ENCODE assay signal across 8 cellular contexts in the genomic region with DNA sequence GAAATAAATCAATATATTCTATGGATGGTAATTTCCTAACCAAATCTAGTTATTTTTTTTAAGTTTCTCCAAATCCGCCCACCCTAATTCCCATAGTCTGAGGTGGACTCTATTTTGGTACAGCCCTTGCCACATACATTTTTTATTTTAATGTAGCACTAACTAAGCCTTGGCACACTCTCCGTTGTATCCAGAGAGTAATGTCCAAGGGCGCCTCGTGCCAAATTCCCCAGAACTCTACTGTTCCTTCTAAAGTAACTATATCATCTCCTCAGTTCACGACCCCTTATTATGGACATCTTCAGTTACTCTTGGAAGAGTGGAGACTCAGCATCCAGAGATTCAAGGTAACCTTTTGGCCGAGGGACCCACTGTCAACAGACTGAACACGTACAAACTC. TPM values are rescaled to one million over a fixed set of nuclear protein-coding genes. Genes with fewer than 3 reads are reported as not detected.
DNase-seq lines count a peak whose midpoint lies in the region; ATAC-seq and TF ChIP-seq lines count a peak whose summit lies in the region.
"Had no signal": no experiment of that assay in that cellular context is flagged by ENCODE, and none has a peak within 500 bp of the region (broad histone marks: within the 10 kb centered on the region; RNA-seq: fewer than 3 reads in every experiment).

No MANE protein-coding gene starts in this region.

- H3K9ac ChIP-seq in colonic mucosa (ENCODE audit: low read depth in 2 of 2, low read length in 2 of 2): peak overlapping the region in 1 of 2 donors; percentile 0

- H3K4me3 Mint-ChIP-seq in HFFc6: peak overlapping the region; percentile 96
- no peak overlapping the region for H3K4me3 Mint-ChIP-seq in activated T-helper 1 cell treated with anti-CD3 and anti-CD28 coated beads, Interleukin-12 subunit alpha, Interleukin-12 subunit beta, Interleukin-2, Interleukin-4 antibody, amounts not matched to agents 30 ng/mL and 10 ng/mL and 1 ng/mL, durations not matched to agents 14 hours and 24 hours and 36 hours
- H3K4me3 Mint-ChIP-seq: activated CD8-positive, alpha-beta T cell treated with anti-CD3 and anti-CD28 coated beads, Interleukin-2, amount 10 ng/mL, durations not matched to agents 7 days and 5 days had no signal

- peaks cover 21% of the 10 kb centered on the region for H3K36me3 Mint-ChIP-seq in HFFc6 (ENCODE audit: low read depth)
- H3K36me3 Mint-ChIP-seq in activated T-helper 1 cell treated with anti-CD3 and anti-CD28 coated beads, Interleukin-12 subunit alpha, Interleukin-12 subunit beta, Interleukin-2, Interleukin-4 antibody, amounts not matched to agents 30 ng/mL and 10 ng/mL and 1 ng/mL, durations not matched to agents 14 hours and 24 hours and 36 hours (ENCODE audit: low read depth): no peaks in the 10 kb centered on the region

- H3K4me1 Mint-ChIP-seq in HFFc6 (ENCODE audit: low read depth): peaks cover 72% of the 10 kb centered on the region
- no peaks in the 10 kb centered on the region for H3K4me1 Mint-ChIP-seq in activated T-helper 1 cell treated with anti-CD3 and anti-CD28 coated beads, Interleukin-12 subunit alpha, Interleukin-12 subunit beta, Interleukin-2, Interleukin-4 antibody, amounts not matched to agents 30 ng/mL and 10 ng/mL and 1 ng/mL, durations not matched to agents 14 hours and 24 hours and 36 hours (ENCODE audit: low read depth)

- WGBS in mesodermal cell (ENCODE audit: insufficient coverage in 2 of 2), 2 experiments: 70 to 71% methylated on average over 1 to 3 of the region's 7 CpGs

- TF ChIP-seq CTCF in HFFc6 (IDR thresholded peaks at IDR 0.05): no peak
- TF ChIP-seq CTCF in colonic mucosa (IDR thresholded peaks at IDR 0.05): no peak
- no peak for TF ChIP-seq CTCF in tibial artery (IDR thresholded peaks at IDR 0.05)

- H3K27ac Mint-ChIP-seq in HFFc6: peak overlapping the region; percentile 93
- H3K27ac Mint-ChIP-seq in activated T-helper 1 cell treated with anti-CD3 and anti-CD28 coated beads, Interleukin-12 subunit alpha, Interleukin-12 subunit beta, Interleukin-2, Interleukin-4 antibody, amounts not matched to agents 30 ng/mL and 10 ng/mL and 1 ng/mL, durations not matched to agents 14 hours and 24 hours and 36 hours: no peak overlapping the region
- H3K27ac Mint-ChIP-seq: activated CD8-positive, alpha-beta T cell treated with anti-CD3 and anti-CD28 coated beads, Interleukin-2, amount 10 ng/mL, durations not matched to agents 7 days and 5 days had no signal

- intact Hi-C loops in colonic mucosa (cut with DNase I): no loop called here
- intact Hi-C loops in tibial artery (cut with DNase I; ENCODE audit: low total_unique reads): no loop called here
- intact Hi-C loops in activated T-helper 1 cell treated with anti-CD3 and anti-CD28 coated beads, Interleukin-12 subunit alpha, Interleukin-12 subunit beta, Interleukin-2, Interleukin-4 antibody, amounts not matched to agents 30 ng/mL and 10 ng/mL and 1 ng/mL, durations not matched to agents 14 hours and 24 hours and 36 hours (cut with micrococcal nuclease): loop anchor here (5.0 kb wide), 1 partner anchor 217 kb away; no protein-coding TSS in a partner anchor

- peaks cover 4% of the 10 kb centered on the region; the same call in 1 of the 2 replicates for H3K27me3 Mint-ChIP-seq in HFFc6 (ENCODE audit: insufficient read depth)
- peaks cover 34% of the 10 kb centered on the region for H3K27me3 Mint-ChIP-seq in activated T-helper 1 cell treated with anti-CD3 and anti-CD28 coated beads, Interleukin-12 subunit alpha, Interleukin-12 subunit beta, Interleukin-2, Interleukin-4 antibody, amounts not matched to agents 30 ng/mL and 10 ng/mL and 1 ng/mL, durations not matched to agents 14 hours and 24 hours and 36 hours (ENCODE audit: insufficient read depth)

- H3K27ac ChIP-seq in colonic mucosa (peak overlapping the region; percentile 63), mesodermal cell (ENCODE audit: low read depth, low read length, severe bottlenecking) (no peak overlapping the region), tibial artery (peak overlapping the region; percentile 88 to 96)

- H3K4me3 ChIP-seq in colonic mucosa (peak overlapping the region; percentile 46), mesodermal cell (ENCODE audit: extremely low read depth, insufficient read depth, low read length, poor library complexity, severe bottlenecking) (peak overlapping the region; percentile 59), tibial artery (peak overlapping the region; percentile 69 to 95)

- peaks cover 4% of the 10 kb centered on the region for H3K4me1 ChIP-seq in colonic mucosa
- peaks cover 22% of the 10 kb centered on the region for H3K4me1 ChIP-seq in mesodermal cell (ENCODE audit: control insufficient read depth, insufficient read depth, low read length, poor library complexity, severe bottlenecking)
- peaks cover 0 to 47% (median 14%) of the 10 kb centered on the region in 4 donors for H3K4me1 ChIP-seq in tibial artery

- peaks cover 10% of the 10 kb centered on the region for H3K27me3 ChIP-seq in colonic mucosa
- no peaks in the 10 kb centered on the region for H3K27me3 ChIP-seq in tibial artery

- H3K9me3 Mint-ChIP-seq in HFFc6: no peaks in the 10 kb centered on the region
- H3K9me3 Mint-ChIP-seq in activated T-helper 1 cell treated with anti-CD3 and anti-CD28 coated beads, Interleukin-12 subunit alpha, Interleukin-12 subunit beta, Interleukin-2, Interleukin-4 antibody, amounts not matched to agents 30 ng/mL and 10 ng/mL and 1 ng/mL, durations not matched to agents 14 hours and 24 hours and 36 hours: no peaks in the 10 kb centered on the region

- no peak for ATAC-seq in HG03196 (IDR thresholded peaks at IDR 0.05; ENCODE audit: unreplicated experiment)
- no peak for ATAC-seq in GM18907 (IDR thresholded peaks at IDR 0.05; ENCODE audit: unreplicated experiment)
- ATAC-seq: activated CD8-positive, alpha-beta T cell treated with anti-CD3 and anti-CD28 coated beads, Interleukin-2, amount 10 ng/mL, durations not matched to agents 7 days and 5 days had no signal

- H3K9me3 ChIP-seq in colonic mucosa (no peaks in the 10 kb centered on the region), mesodermal cell (ENCODE audit: control insufficient read depth, low read length) (no peaks in the 10 kb centered on the region), tibial artery (no peaks in the 10 kb centered on the region)

- no peaks in the 10 kb centered on the region for H3K36me3 ChIP-seq in colonic mucosa
- no peaks in the 10 kb centered on the region for H3K36me3 ChIP-seq in mesodermal cell (ENCODE audit: control insufficient read depth, insufficient read depth, low read length)
- H3K36me3 ChIP-seq in tibial artery: no peaks in the 10 kb centered on the region

- DNase-seq in HFFc6: no peak
- DNase-seq in colonic mucosa: no peak
- no peak for DNase-seq in tibial artery
- no peak for DNase-seq in activated T-helper 1 cell treated with anti-CD3 and anti-CD28 coated beads, Interleukin-12 subunit alpha, Interleukin-12 subunit beta, Interleukin-2, Interleukin-4 antibody, amounts not matched to agents 30 ng/mL and 10 ng/mL and 1 ng/mL, durations not matched to agents 14 hours and 24 hours and 36 hours (ENCODE audit: low spot score)
- DNase-seq: activated CD8-positive, alpha-beta T cell treated with anti-CD3 and anti-CD28 coated beads, Interleukin-2, amount 10 ng/mL, durations not matched to agents 7 days and 5 days had no signal

RNA-seq across cellular contexts. Expression of a gene that starts 1.3 kb away (rescaled TPM):
- total RNA-seq in HFFc6 (2021; fragmentation: NEBNext Ultra II Directional; extraction: Animal tissue kit (Norgen Biotek cat#: 25700)): 100 to 1,000 TPM; 117 to 193 (median 151) TPM
- 1 to 10 TPM; 1.3 to 8.0 TPM for total RNA-seq in colonic mucosa
- 1.1 TPM for polyA plus RNA-seq in mesodermal cell (2013, experiment 1 of 2)
- 1.0 TPM for polyA plus RNA-seq in mesodermal cell (2013, experiment 2 of 2)
- total RNA-seq in activated T-helper 1 cell treated with anti-CD3 and anti-CD28 coated beads, Interleukin-12 subunit alpha, Interleukin-12 subunit beta, Interleukin-2, Interleukin-4 antibody, amounts not matched to agents 30 ng/mL and 10 ng/mL and 1 ng/mL, durations not matched to agents 14 hours and 24 hours and 36 hours: not detected in 2 replicates
- total RNA-seq: activated CD8-positive, alpha-beta T cell treated with anti-CD3 and anti-CD28 coated beads, Interleukin-2, amount 10 ng/mL, durations not matched to agents 7 days and 5 days had no signal

Comparison
In these comparisons a context has a peak if more than half of its experiments do, and no peak if none do; other contexts are left out.
1. RNA of a gene that starts 1.3 kb away (total RNA-seq): 117 to 193 TPM in HFFc6; 1.3 to 8.0 TPM in colonic mucosa and not detected in activated T-helper 1 cell treated with anti-CD3 and anti-CD28 coated beads, Interleukin-12 subunit alpha, Interleukin-12 subunit beta, Interleukin-2, Interleukin-4 antibody, amounts not matched to agents 30 ng/mL and 10 ng/mL and 1 ng/mL, durations not matched to agents 14 hours and 24 hours and 36 hours; every median in the first group is over 10 times any median in the second.
2. Peak in every context shown above with its lines, with median percentiles within 50 percentile points of each other: H3K4me3 ChIP-seq.